ENCODE assay signal across 20 cellular contexts in the genomic region with DNA sequence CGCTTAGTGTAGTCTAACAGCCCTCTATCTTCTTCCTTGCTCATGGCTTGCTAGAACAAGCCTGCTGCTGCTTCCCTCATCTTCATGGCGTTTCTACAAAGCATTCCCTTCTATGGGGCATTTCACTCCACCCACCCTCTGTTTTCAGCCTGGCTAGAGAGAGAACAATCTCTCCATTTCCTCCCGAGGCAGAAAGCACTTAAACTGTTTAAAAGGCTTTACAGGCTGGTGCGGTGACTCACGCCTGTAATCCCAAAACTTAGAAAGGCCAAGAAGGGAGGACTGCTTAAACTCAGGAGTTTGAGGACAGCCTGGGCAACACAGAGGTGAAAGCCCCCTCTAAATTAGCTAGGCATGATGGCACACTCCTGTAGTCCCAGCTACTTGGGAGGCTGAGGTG. TPM values are rescaled to one million over a fixed set of nuclear protein-coding genes. Genes with fewer than 3 reads are reported as not detected.
DNase-seq lines count a peak whose midpoint lies in the region; ATAC-seq, FAIRE-seq and TF ChIP-seq lines count a peak whose summit lies in the region.
"Had no signal": no experiment of that assay in that cellular context is flagged by ENCODE, and none has a peak within 500 bp of the region (broad histone marks: within the 10 kb centered on the region; RNA-seq: fewer than 3 reads in every experiment).

No MANE protein-coding gene starts in this region.

- no CpG with 5 or more reads among the region's 5 CpGs for WGBS in trophoblast cell (ENCODE audit: extremely low coverage, insufficient coverage, insufficient read length)

- H3K27ac Mint-ChIP-seq in activated naive CD4-positive, alpha-beta T cell treated with anti-CD3 and anti-CD28 coated beads, Interleukin-2, amount 10 ng/mL, durations not matched to agents 7 days and 5 days = peak overlapping the region; percentile 64
- peak overlapping the region; percentile 21 for H3K27ac Mint-ChIP-seq in astrocyte (ENCODE audit: unreplicated experiment)

- no peaks in the 10 kb centered on the region for H3K27me3 ChIP-seq in astrocyte (ENCODE audit: insufficient read depth, low read length)
- no peaks in the 10 kb centered on the region for H3K27me3 ChIP-seq in trophoblast cell (ENCODE audit: insufficient read depth, low read length)

- H4K91ac ChIP-seq in trophoblast cell (ENCODE audit: low read depth, low read length) = no peak overlapping the region

- H3K23ac ChIP-seq in trophoblast cell (ENCODE audit: low read length) = no peak overlapping the region

- H3K27me3 Mint-ChIP-seq in activated naive CD4-positive, alpha-beta T cell treated with anti-CD3 and anti-CD28 coated beads, Interleukin-2, amount 10 ng/mL, durations not matched to agents 7 days and 5 days = no peaks in the 10 kb centered on the region
- H3K27me3 Mint-ChIP-seq in astrocyte (ENCODE audit: low read depth, unreplicated experiment) = no peaks in the 10 kb centered on the region

- H2BK120ac ChIP-seq in trophoblast cell (ENCODE audit: insufficient read depth, low read length, poor library complexity) = no peak overlapping the region

- no peak overlapping the region for H3K18ac ChIP-seq in trophoblast cell (ENCODE audit: low read length)

- no peak overlapping the region for H2BK12ac ChIP-seq in trophoblast cell (ENCODE audit: low read length)

- H3K4me3 ChIP-seq in astrocyte (ENCODE audit: insufficient read depth, low read depth, low read length) (no peak overlapping the region), trophoblast cell (ENCODE audit: low read depth, low read length) (no peak overlapping the region)
- H3K4me3 ChIP-seq: HAP-1 had no signal

- H3K4me1 ChIP-seq in astrocyte (ENCODE audit: insufficient read depth, low read length) (no peaks in the 10 kb centered on the region), trophoblast cell (ENCODE audit: control insufficient read depth in 1 of 2, insufficient read depth in 2 of 2, low read length in 2 of 2) (peaks cover 2 to 5% of the 10 kb centered on the region in 2 experiments)
- H3K4me1 ChIP-seq: HAP-1 had no signal

- H3K79me2 ChIP-seq in astrocyte (ENCODE audit: insufficient read depth, low read length) (no peaks in the 10 kb centered on the region), trophoblast cell (ENCODE audit: control insufficient read depth, insufficient read depth, low read length, poor library complexity) (no peaks in the 10 kb centered on the region)

- H3K4me2 ChIP-seq in astrocyte (ENCODE audit: low read length) (no peak overlapping the region), trophoblast cell (ENCODE audit: low read length) (no peak overlapping the region)

- H3K9ac ChIP-seq in astrocyte (ENCODE audit: low read length) (no peak overlapping the region), trophoblast cell (ENCODE audit: low read length) (no peak overlapping the region)

- H3K36me3 ChIP-seq in astrocyte (ENCODE audit: insufficient read depth, low read length) = peaks cover 13% of the 10 kb centered on the region
- H3K36me3 ChIP-seq in trophoblast cell (ENCODE audit: control insufficient read depth in 1 of 2, insufficient read depth in 2 of 2, low read length in 2 of 2) = peaks cover 26 to 48% of the 10 kb centered on the region in 2 experiments

- H2AFZ ChIP-seq in astrocyte (ENCODE audit: low read depth, low read length) (no peak overlapping the region), trophoblast cell (ENCODE audit: insufficient read depth, low read length, poor library complexity) (no peak overlapping the region)

- FAIRE-seq in astrocyte (lab: Jason Lieb, UNC) (no peak), HTR-8/SVneo (lab: Jason Lieb, UNC) (no peak)
- FAIRE-seq: D721Med had no signal

- CTCF ChIA-PET in activated naive CD4-positive, alpha-beta T cell treated with anti-CD3 and anti-CD28 coated beads, Interleukin-2, amount 10 ng/mL, durations not matched to agents 7 days and 5 days (lab: Charles Lee) = no interaction called here

- H3K27ac ChIP-seq in astrocyte (ENCODE audit: low read depth, low read length) = no peak overlapping the region
- peak overlapping the region; percentile 24 for H3K27ac ChIP-seq in trophoblast cell (ENCODE audit: low read depth, low read length)
- H3K27ac ChIP-seq: HL-60 had no signal

- H2AK5ac ChIP-seq in trophoblast cell (ENCODE audit: low read length) = no peak overlapping the region

- H3K79me1 ChIP-seq in trophoblast cell (ENCODE audit: low read length) = peaks cover 2% of the 10 kb centered on the region

- DNase-seq in activated naive CD4-positive, alpha-beta T cell treated with anti-CD3 and anti-CD28 coated beads, Interleukin-2, amount 10 ng/mL, durations not matched to agents 7 days and 5 days = no peak
- no peak for DNase-seq in activated naive CD4-positive, alpha-beta T cell (lab: John Stamatoyannopoulos, UW)
- DNase-seq in astrocyte (ENCODE audit: low read depth) = no peak
- DNase-seq in trophoblast cell = no peak
- no peak for DNase-seq in HTR-8/SVneo (ENCODE audit: insufficient read length, low spot score)
- no peak for DNase-seq in NCI-H2227 treated with DMSO at 0.1 percent for 48 hours (lab: John Stamatoyannopoulos, UW)
- DNase-seq: KG1, MV-4-11, NCI-H1694, NCI-H2081, NCI-H2171, NCI-H524 treated with DMSO at 0.1 percent for 48 hours, OCI-M1 had no signal

- TF ChIP-seq CTCF in astrocyte (IDR thresholded peaks at IDR 0.05; ENCODE audit: insufficient read depth, low read depth, low read length) = no peak

- no peaks in the 10 kb centered on the region for H3K9me3 ChIP-seq in astrocyte (ENCODE audit: insufficient read depth, low read depth, low read length)
- no peaks in the 10 kb centered on the region for H3K9me3 ChIP-seq in trophoblast cell (ENCODE audit: insufficient read depth, low read depth, low read length)
- H3K9me3 ChIP-seq: HAP-1 had no signal

- no peak overlapping the region for H4K12ac ChIP-seq in trophoblast cell (ENCODE audit: low read depth, low read length)

- H3K4me3 Mint-ChIP-seq in activated naive CD4-positive, alpha-beta T cell treated with anti-CD3 and anti-CD28 coated beads, Interleukin-2, amount 10 ng/mL, durations not matched to agents 7 days and 5 days = no peak overlapping the region
- no peak overlapping the region for H3K4me3 Mint-ChIP-seq in astrocyte (ENCODE audit: unreplicated experiment)
- H3K4me3 Mint-ChIP-seq: CD14-positive monocyte had no signal

- no peak overlapping the region for H4K8ac ChIP-seq in trophoblast cell (ENCODE audit: low read depth, low read length)

- peaks cover 60% of the 10 kb centered on the region for H3K36me3 Mint-ChIP-seq in activated naive CD4-positive, alpha-beta T cell treated with anti-CD3 and anti-CD28 coated beads, Interleukin-2, amount 10 ng/mL, durations not matched to agents 7 days and 5 days
- no peaks in the 10 kb centered on the region for H3K36me3 Mint-ChIP-seq in astrocyte (ENCODE audit: low read depth, unreplicated experiment)

- no peak overlapping the region for H2BK5ac ChIP-seq in trophoblast cell (ENCODE audit: low read depth, low read length, poor library complexity)

- no peak overlapping the region for H3K4ac ChIP-seq in trophoblast cell (ENCODE audit: low read depth, low read length)

- H3K4me1 Mint-ChIP-seq in activated naive CD4-positive, alpha-beta T cell treated with anti-CD3 and anti-CD28 coated beads, Interleukin-2, amount 10 ng/mL, durations not matched to agents 7 days and 5 days = peaks cover 2% of the 10 kb centered on the region
- peaks cover 7% of the 10 kb centered on the region for H3K4me1 Mint-ChIP-seq in astrocyte (ENCODE audit: low read depth, unreplicated experiment)
- H3K4me1 Mint-ChIP-seq: CD14-positive monocyte had no signal

- H4K20me1 ChIP-seq in astrocyte (ENCODE audit: insufficient read depth, low read length) = no peaks in the 10 kb centered on the region

- no peak overlapping the region for H3K14ac ChIP-seq in trophoblast cell (ENCODE audit: low read length)

- no peaks in the 10 kb centered on the region for H3K9me3 Mint-ChIP-seq in activated naive CD4-positive, alpha-beta T cell treated with anti-CD3 and anti-CD28 coated beads, Interleukin-2, amount 10 ng/mL, durations not matched to agents 7 days and 5 days
- peaks cover 1% of the 10 kb centered on the region for H3K9me3 Mint-ChIP-seq in astrocyte (ENCODE audit: unreplicated experiment)
- H3K9me3 Mint-ChIP-seq: CD14-positive monocyte had no signal

- ATAC-seq in esophagus mucosa = peak; percentile 78
- no peak for ATAC-seq in HG02610 (IDR thresholded peaks at IDR 0.05; ENCODE audit: unreplicated experiment)
- ATAC-seq: Right ventricle myocardium inferior had no signal

RNA-seq across cellular contexts. Expression of a gene that starts 17.8 kb away (rescaled TPM):
- total RNA-seq in astrocyte = 1.1 and 2.1 TPM in 2 replicates
- 5.7 TPM for total RNA-seq in esophagus mucosa
- 11.3 and 11.6 TPM in 2 replicates for polyA plus RNA-seq in trophoblast cell (2013)

RNA-seq across cellular contexts. Expression of a gene that starts 17.9 kb away (rescaled TPM):
- total RNA-seq in astrocyte = 28.4 and 31.8 TPM in 2 replicates
- total RNA-seq in esophagus mucosa = 38.1 TPM
- 58.2 and 60.9 TPM in 2 replicates for polyA plus RNA-seq in trophoblast cell (2013)

RNA-seq across cellular contexts. Expression of a gene that starts 20.5 kb away (rescaled TPM):
- total RNA-seq in astrocyte (22.1 and 25.6 TPM in 2 replicates), esophagus mucosa (14.3 TPM)
- polyA plus RNA-seq in trophoblast cell (2013) = 20.1 and 21.0 TPM in 2 replicates
